In the genomic region with DNA sequence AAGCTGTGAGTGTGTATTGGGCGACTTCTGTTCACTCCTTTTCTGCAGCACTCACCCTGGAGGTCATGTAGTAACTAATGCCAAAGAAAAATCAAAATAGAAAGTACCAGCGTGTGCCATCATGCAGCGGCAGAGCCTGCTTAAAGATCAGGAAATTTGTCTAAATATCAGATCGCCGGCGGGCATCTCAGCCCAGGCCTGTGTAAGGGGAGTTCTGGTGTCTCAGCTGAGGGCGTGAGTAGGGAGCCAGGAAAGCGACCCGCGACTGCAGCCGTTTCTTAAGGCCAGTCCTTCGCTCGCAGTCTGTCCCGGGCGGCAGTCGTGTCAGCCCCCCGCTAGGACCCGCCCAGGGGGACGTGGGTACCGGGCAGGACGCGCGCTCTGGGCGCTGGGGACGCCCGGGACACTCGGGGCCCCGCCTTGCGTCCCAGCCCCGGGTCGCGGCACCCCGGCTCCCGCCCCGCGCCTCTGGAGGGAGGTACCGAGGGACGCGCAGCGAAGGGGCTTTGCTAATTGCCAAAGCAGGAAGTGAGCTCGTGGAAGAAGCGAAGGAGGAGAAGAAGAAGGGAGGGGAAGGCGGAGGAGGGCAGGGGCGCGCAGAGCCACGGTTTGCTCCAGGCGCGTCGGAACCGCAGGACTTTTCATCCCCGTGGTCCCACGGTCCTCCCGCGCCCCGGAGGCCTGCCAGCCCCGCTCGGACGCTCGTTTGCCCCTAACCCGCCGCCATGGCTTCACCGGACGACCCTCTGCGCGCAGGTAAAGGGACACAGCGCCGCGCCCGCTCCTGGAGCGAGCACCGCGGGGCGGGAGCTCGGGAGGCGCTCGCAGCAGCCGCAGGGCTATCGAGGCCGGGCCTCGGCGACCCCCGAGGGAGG, we compare ENCODE assay signal across 8 cellular contexts. TPM values are rescaled to one million over a fixed set of nuclear protein-coding genes. Genes with fewer than 3 reads are reported as not detected.
DNase-seq lines count a peak whose midpoint lies in the region; ATAC-seq, FAIRE-seq and TF ChIP-seq lines count a peak whose summit lies in the region.

No MANE protein-coding gene starts in this region.

- TF ChIP-seq EP300 in neural cell (conservative IDR thresholded peaks at IDR 0.05; ENCODE audit: poor library complexity, severe bottlenecking) = no peak

- peak overlapping the region; percentile 49 for H3K9ac ChIP-seq in neural cell (ENCODE audit: low read length)

- H3K9me3 ChIP-seq in esophagus squamous epithelium = no peaks in the 10 kb centered on the region
- no peaks in the 10 kb centered on the region for H3K9me3 ChIP-seq in neural cell (ENCODE audit: low read length)

- no peaks in the 10 kb centered on the region for H3K79me2 ChIP-seq in neural cell (replicated peaks; ENCODE audit: insufficient read depth, low read length)

- H3K36me3 ChIP-seq in esophagus squamous epithelium = no peaks in the 10 kb centered on the region
- H3K36me3 ChIP-seq in neural cell (ENCODE audit: insufficient read depth, low read length) = no peaks in the 10 kb centered on the region

- peak overlapping the region; percentile 9 for H2AFZ ChIP-seq in neural cell (ENCODE audit: low read depth, low read length)

- 0 to 1% methylated on average over 17 to 34 of the region's 82 CpGs for WGBS in esophagus squamous epithelium, 2 donors

- no peak for FAIRE-seq in urothelium cell line (lab: Jason Lieb, UNC)

- H3K4me1 ChIP-seq in esophagus squamous epithelium = peaks cover 0 to 62% (median 2%) of the 10 kb centered on the region in 3 donors

- CTCF ChIA-PET in GM10248 (lab: Yijun Ruan, JAX) = interaction anchor here (1.1 to 1.3 kb wide), 2 partner anchors 13 to 16 kb away, joined by 3 to 4 read pairs; no protein-coding TSS in a partner anchor

- H3K27ac ChIP-seq in esophagus squamous epithelium = peak overlapping the region; percentile 75 to 88 (median 85)
- no peak overlapping the region for H3K27ac ChIP-seq in neural cell (ENCODE audit: low read length)

- TF ChIP-seq CTCF in GM10248 (IDR thresholded peaks at IDR 0.05; ENCODE audit: control extremely low read depth, extremely low read depth, low read depth, missing control alignments) (no peak), esophagus squamous epithelium (IDR thresholded peaks at IDR 0.05) (no peak), neural cell (IDR thresholded peaks at IDR 0.05; ENCODE audit: poor library complexity, severe bottlenecking) (no peak)

- intact Hi-C loops in esophagus squamous epithelium (cut with DNase I) = no loop called here

- ATAC-seq in GM21825 (IDR thresholded peaks at IDR 0.05; ENCODE audit: unreplicated experiment) = peak; percentile 68

- H4K20me1 ChIP-seq in neural cell (ENCODE audit: insufficient read depth) = no peaks in the 10 kb centered on the region

- peak overlapping the region; percentile 76 to 84 (median 79) for H3K4me3 ChIP-seq in esophagus squamous epithelium
- H3K4me3 ChIP-seq in neural cell (ENCODE audit: low read length) = peak overlapping the region; percentile 92

- peak; percentile 16 for TF ChIP-seq RAD21 in neural cell (conservative IDR thresholded peaks at IDR 0.05)

- no peaks in the 10 kb centered on the region for H3F3A ChIP-seq in neural cell (ENCODE audit: insufficient read depth, low read length, poor library complexity, severe bottlenecking)

- H3K27me3 ChIP-seq in esophagus squamous epithelium (peaks cover 0 to 41% (median 0%) of the 10 kb centered on the region in 4 donors), neural cell (ENCODE audit: insufficient read depth, low read depth, low read length) (peaks cover 36% of the 10 kb centered on the region)

- peak in 1 of 4 donors; percentile 27 for TF ChIP-seq POLR2A in esophagus squamous epithelium (IDR thresholded peaks at IDR 0.05)

- no peaks in the 10 kb centered on the region for H3K9me2 ChIP-seq in neural cell (ENCODE audit: insufficient read depth, low read length)

- peak overlapping the region; percentile 34 for H3K4me2 ChIP-seq in neural cell (ENCODE audit: low read length)

- POLR2A ChIA-PET in GM10248 (lab: Yijun Ruan, JAX) = interaction anchor here (0.6 kb wide), 1 partner anchor 113 kb away, joined by 3 read pairs; the partner anchor contains the start of gene ERO1B

- DNase-seq in GM10248 (ENCODE audit: extremely low spot score) (peak; percentile 55), NCI-H146 treated with DMSO at 0.1 percent for 48 hours (lab: John Stamatoyannopoulos, UW; ENCODE audit: unreplicated experiment) (peak; percentile 2), esophagus squamous epithelium (lab: John Stamatoyannopoulos, UW) (no peak), urothelium cell line (ENCODE audit: low spot score) (peak; percentile 25), NCI-H446 treated with DMSO at 0.1 percent for 48 hours (lab: John Stamatoyannopoulos, UW) (no peak)
- peak; percentile 41 for DNase-seq in activated CD8-positive, alpha-beta memory T cell treated with anti-CD3 and anti-CD28 coated beads, Interleukin-2, amount 50 U/mL, for 4 hours

TF ChIP-seq in neural cell, 6 proteins besides CTCF, POLR2A, EP300 and RAD21:
- peak; percentile 33 for TF ChIP-seq SMC3 (conservative IDR thresholded peaks at IDR 0.05; ENCODE audit: poor library complexity)
- no peak for TF ChIP-seq EZH2 (IDR thresholded peaks at IDR 0.05; ENCODE audit: borderline replicate concordance, insufficient read depth, low read length, poor library complexity, severe bottlenecking)
- no peak for TF ChIP-seq POLR2AphosphoS5 (IDR thresholded peaks at IDR 0.05)

RNA-seq across cellular contexts. Expression of gene EDARADD, which starts 1.1 kb away (rescaled TPM):
- total RNA-seq in esophagus squamous epithelium = 1 to 10 TPM; 4.6 to 9.6 (median 5.5) TPM
- polyA plus RNA-seq in neural cell = 0.17 TPM in 1 of 2 replicates, not detected in the other
- polyA minus RNA-seq in neural cell = 0.23 and 0.49 TPM in 2 replicates

Comparison
In these comparisons a context has a peak if more than half of its experiments do, and no peak if none do; other contexts are left out.
1. DNase-seq: peak in GM10248 (single experiment), NCI-H146 treated with DMSO at 0.1 percent for 48 hours (single experiment), activated CD8-positive, alpha-beta memory T cell treated with anti-CD3 and anti-CD28 coated beads, Interleukin-2, amount 50 U/mL, for 4 hours (single experiment) and urothelium cell line (single experiment); none in esophagus squamous epithelium (single experiment) and NCI-H446 treated with DMSO at 0.1 percent for 48 hours (single experiment).